8 cellular contexts compared by ENCODE assay signal in genomic region chr2:45909677-45910191, GRCh38.
DNase-seq lines count a peak whose midpoint lies in the region; ATAC-seq, FAIRE-seq and TF ChIP-seq lines count a peak whose summit lies in the region.

No MANE protein-coding gene starts in this region.

- H3K36me3 ChIP-seq in BLaER1 (peaks cover 82% of the 10 kb centered on the region), aorta (ENCODE audit: control insufficient read depth in 1 of 2, insufficient read depth in 2 of 2, low read length in 1 of 2) (no peaks in the 10 kb centered on the region)

- H3K27ac ChIP-seq in BLaER1 = no peak overlapping the region
- H3K27ac ChIP-seq in aorta (ENCODE audit: low read depth in 1 of 2, low read length in 2 of 2) = no peak overlapping the region

- in situ Hi-C loops in T47D (cut with HindIII; ENCODE audit: low pct_unique_long_range_greater_than_20kb, low sequenced_read_pairs) = no loop called here

- H3K4me3 ChIP-seq in BLaER1 (no peak overlapping the region), aorta (ENCODE audit: low read length in 2 of 2) (no peak overlapping the region)

- H3K27me3 ChIP-seq in BLaER1 (no peaks in the 10 kb centered on the region), aorta (ENCODE audit: control insufficient read depth in 1 of 2, insufficient read depth in 2 of 2, low read length in 1 of 2) (no peaks in the 10 kb centered on the region)

- FAIRE-seq in D721Med (lab: Jason Lieb, UNC) = no peak

- H3K9me3 ChIP-seq in BLaER1 (peaks cover under 1% of the 10 kb centered on the region), aorta (ENCODE audit: control insufficient read depth, low read length) (no peaks in the 10 kb centered on the region)

- TF ChIP-seq CTCF in D721Med (IDR thresholded peaks at IDR 0.05; ENCODE audit: insufficient read depth, missing control alignments) = no peak

- WGBS in aorta, 2 donors = 65 to 66% methylated on average over 5 of the region's 5 CpGs

- ATAC-seq in GM19438 (IDR thresholded peaks at IDR 0.05; ENCODE audit: low read depth, unreplicated experiment) (peak; percentile 76), HG03442 (IDR thresholded peaks at IDR 0.05; ENCODE audit: unreplicated experiment) (peak; percentile 66), aorta (ENCODE audit: low FRiP score) (no peak)

- DNase-seq in T47D (ENCODE audit: low read depth in 1 of 2, low spot score in 1 of 2) = peak; percentile 28 to 81
- DNase-seq in aorta = no peak
- DNase-seq in D721Med (ENCODE audit: insufficient read length, low spot score) = no peak
- DNase-seq in NCI-H2081 (lab: John Stamatoyannopoulos, UW) = no peak
- DNase-seq in dedifferentiated amniotic fluid mesenchymal stem cell (ENCODE audit: extremely low spot score) = no peak

- H4K20me1 ChIP-seq in BLaER1 = peaks cover 100% of the 10 kb centered on the region

- peak overlapping the region; percentile 69 for H3K4me2 ChIP-seq in BLaER1

- intact Hi-C loops in aorta (cut with DNase I) = no loop called here

- no peak overlapping the region for H3K9ac ChIP-seq in BLaER1

- H3K4me1 ChIP-seq in BLaER1 = peaks cover 64% of the 10 kb centered on the region
- H3K4me1 ChIP-seq in aorta (ENCODE audit: control insufficient read depth in 1 of 2, insufficient read depth in 2 of 2, low read length in 2 of 2) = no peaks in the 10 kb centered on the region

Comparison
In these comparisons a context has a peak if more than half of its experiments do, and no peak if none do; other contexts are left out.
1. DNase-seq: peak in T47D (2 of 2); none in aorta (0 of 2), D721Med (single experiment), NCI-H2081 (0 of 2) and dedifferentiated amniotic fluid mesenchymal stem cell (single experiment).